19 cellular contexts compared by ENCODE assay signal in the genomic region with DNA sequence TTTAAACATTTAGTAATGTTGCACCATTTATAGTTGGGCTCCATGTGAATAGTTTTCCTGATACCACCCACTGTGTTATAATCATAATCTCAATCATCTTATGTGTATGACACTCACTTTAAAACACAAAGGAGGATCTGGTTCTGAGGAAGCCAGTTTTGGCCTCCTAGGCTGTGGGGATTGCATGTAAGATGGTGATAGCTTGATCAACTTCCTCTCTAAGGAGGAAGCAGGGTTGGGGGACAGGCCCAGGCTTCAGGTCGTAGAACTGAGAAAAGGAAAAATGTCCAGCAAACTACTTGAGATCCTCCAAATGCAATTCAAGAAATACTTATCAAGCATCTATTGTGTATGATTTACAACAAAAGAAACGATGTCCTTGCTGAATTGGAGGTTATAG.
DNase-seq lines count a peak whose midpoint lies in the region; ATAC-seq and TF ChIP-seq lines count a peak whose summit lies in the region.
"Had no signal": no experiment of that assay in that cellular context is flagged by ENCODE, and none has a peak within 500 bp of the region (broad histone marks: within the 10 kb centered on the region; RNA-seq: fewer than 3 reads in every experiment).

No MANE protein-coding gene starts in this region.

- TF ChIP-seq CTCF in NB4 (IDR thresholded peaks at IDR 0.05; ENCODE audit: low read depth, low read length), result no peak

- H3K4me3 ChIP-seq in NB4 (ENCODE audit: low read depth, low read length), result no peak overlapping the region

- DNase-seq in NOMO-1 (lab: John Stamatoyannopoulos, UW; ENCODE audit: unreplicated experiment in 2 of 2) (peak; percentile 41 to 44), NOMO-1 treated with dmso at 0.1 percent for 144 hours (lab: John Stamatoyannopoulos, UW; ENCODE audit: unreplicated experiment) (no peak), NB4 (ENCODE audit: low read depth) (peak; percentile 55), UCSD-AML1 (lab: John Stamatoyannopoulos, UW; ENCODE audit: unreplicated experiment) (peak; percentile 13), EL (no peak), NCI-H2171 treated with DMSO at 0.1 percent for 48 hours (lab: John Stamatoyannopoulos, UW) (no peak)
- DNase-seq: 8988T; CD4-positive, CD25-positive, alpha-beta regulatory T cell; DMS153; H9; IMR-90; NCI-H1417; NCI-H187; NCI-H2107; NCI-H2227 treated with DMSO at 0.1 percent for 48 hours; NCI-H524 had no signal

- no peak for TF ChIP-seq POLR2A in NB4 (IDR thresholded peaks at IDR 0.05; ENCODE audit: extremely low read depth, insufficient read length)

- no peak for ATAC-seq in GM19395 (IDR thresholded peaks at IDR 0.05; ENCODE audit: unreplicated experiment)
- no peak for ATAC-seq in GM21526 (IDR thresholded peaks at IDR 0.05; ENCODE audit: low FRiP score, unreplicated experiment)
- ATAC-seq: Panc1 had no signal

Comparison
In these comparisons a context has a peak if more than half of its experiments do, and no peak if none do; other contexts are left out.
1. DNase-seq: peak in NOMO-1 (2 of 2), NB4 (single experiment) and UCSD-AML1 (single experiment); none in NOMO-1 treated with dmso at 0.1 percent for 144 hours (single experiment), EL (single experiment) and NCI-H2171 treated with DMSO at 0.1 percent for 48 hours (single experiment).